ENCODE assay signal across 7 cellular contexts in the genomic region with DNA sequence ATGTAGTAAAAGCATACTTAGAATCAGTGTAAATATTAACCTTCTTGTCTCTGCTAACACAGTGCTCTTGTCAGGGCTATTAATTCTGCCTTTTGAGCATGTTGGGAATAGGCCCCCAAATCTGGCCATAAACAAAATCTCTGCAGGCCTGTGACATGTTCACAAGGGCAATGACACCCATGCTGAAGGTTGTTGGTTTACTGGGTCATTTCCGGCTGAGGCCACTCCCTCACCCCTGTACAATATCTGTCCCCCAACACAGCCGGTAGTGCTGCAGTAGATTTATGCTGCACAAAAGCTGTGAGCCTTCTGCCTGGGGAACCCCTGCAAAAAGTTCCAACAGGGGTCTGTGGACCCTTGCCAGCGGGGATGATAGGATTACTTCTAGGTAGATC. TPM values are rescaled to one million over a fixed set of nuclear protein-coding genes. Genes with fewer than 3 reads are reported as not detected.
A peak's percentile ranks its signal among the peaks of the same experiment; 100 is the strongest.
DNase-seq lines count a peak whose midpoint lies in the region; ATAC-seq and TF ChIP-seq lines count a peak whose summit lies in the region.
"Not testable (repeated sequence)": the region's sequence is repeated elsewhere in the genome, so short reads cannot be mapped to it uniquely, and the experiment has no call there.

No MANE protein-coding gene starts in this region.

- 74% methylated on average over 3 of the region's 3 CpGs for WGBS in esophagus muscularis mucosa

- H3K4me3 Mint-ChIP-seq in neural crest cell, type B pancreatic cell: not testable (repeated sequence)

- not testable (repeated sequence) for TF ChIP-seq POLR2A in esophagus muscularis mucosa (IDR thresholded peaks at IDR 0.05; ENCODE audit: low read depth)

- not testable (repeated sequence) for H3K27me3 Mint-ChIP-seq in neural crest cell (ENCODE audit: low read depth)
- peaks cover 21% of the 10 kb centered on the region for H3K27me3 Mint-ChIP-seq in type B pancreatic cell

- H3F3A ChIP-seq in PC-3 (ENCODE audit: low read length, unreplicated experiment), result not testable (repeated sequence)

- not testable (repeated sequence) for BruUV-seq in PC-3 (replicated peaks; lab: Mats Ljungman, UMichigan)

- not testable (repeated sequence) for H3K9ac ChIP-seq in PC-3 (ENCODE audit: low read length)

- not testable (repeated sequence) for TF ChIP-seq EP300 in esophagus muscularis mucosa (IDR thresholded peaks at IDR 0.05)

- intact Hi-C loops in PC-3 (cut with micrococcal nuclease); esophagus muscularis mucosa (cut with DNase I); left colon (cut with DNase I, micrococcal nuclease); mucosa of descending colon (cut with DNase I, micrococcal nuclease): not testable (repeated sequence)

- H2AFZ ChIP-seq in PC-3 (ENCODE audit: low read length), result peak overlapping the region; percentile 53; the same call in 1 of the 2 replicates

- H3K4me1 Mint-ChIP-seq in neural crest cell; type B pancreatic cell (ENCODE audit: unreplicated experiment): not testable (repeated sequence)

- TF ChIP-seq CTCF in PC-3 (conservative IDR thresholded peaks at IDR 0.05; ENCODE audit: low read depth, low read length); VCaP (conservative IDR thresholded peaks at IDR 0.05); esophagus muscularis mucosa (IDR thresholded peaks at IDR 0.05); mucosa of descending colon (IDR thresholded peaks at IDR 0.05); neural crest cell (conservative IDR thresholded peaks at IDR 0.05); type B pancreatic cell (conservative IDR thresholded peaks at IDR 0.05): not testable (repeated sequence)

- peak overlapping the region; percentile 9 for H3K27ac Mint-ChIP-seq in neural crest cell (ENCODE audit: unreplicated experiment)
- H3K27ac Mint-ChIP-seq in type B pancreatic cell, result peak overlapping the region; percentile 76

- H3K36me3 Mint-ChIP-seq in neural crest cell (ENCODE audit: low read depth); type B pancreatic cell: not testable (repeated sequence)

- not testable (repeated sequence) for ATAC-seq in PC-3
- ATAC-seq in left colon (peak; percentile 61), mucosa of descending colon (peak; percentile 40)

- H3K79me2 ChIP-seq in PC-3 (ENCODE audit: low read length), result not testable (repeated sequence)

- H3K4me2 ChIP-seq in PC-3 (ENCODE audit: low read length), result not testable (repeated sequence)

- DNase-seq in PC-3; left colon; mucosa of descending colon; neural crest cell (ENCODE audit: low read depth, low spot score); type B pancreatic cell (ENCODE audit: extremely low spot score, unreplicated experiment): not testable (repeated sequence)
- peak; percentile 74 for DNase-seq in esophagus muscularis mucosa (ENCODE audit: extremely low spot score)

- H3K9me3 Mint-ChIP-seq in neural crest cell, type B pancreatic cell: not testable (repeated sequence)

- not testable (repeated sequence) for H3K9me3 ChIP-seq in PC-3 (ENCODE audit: low read length); esophagus muscularis mucosa; mucosa of descending colon

- not testable (repeated sequence) for H3K4me3 ChIP-seq in PC-3 (ENCODE audit: low read length); esophagus muscularis mucosa; mucosa of descending colon

- not testable (repeated sequence) for H3K36me3 ChIP-seq in PC-3 (ENCODE audit: low read depth, low read length); esophagus muscularis mucosa; mucosa of descending colon (ENCODE audit: low read depth)

- H3K9me2 ChIP-seq in PC-3 (replicated peaks; ENCODE audit: low read length), result not testable (repeated sequence)

- H3K4me1 ChIP-seq in PC-3 (ENCODE audit: insufficient read depth, low read length); esophagus muscularis mucosa; mucosa of descending colon (ENCODE audit: low read depth): not testable (repeated sequence)

- POLR2A ChIA-PET in PC-3 (lab: Charles Lee; ENCODE audit: unreplicated experiment), result not testable (repeated sequence)

- not testable (repeated sequence) for H3K27ac ChIP-seq in PC-3 (ENCODE audit: low read length); esophagus muscularis mucosa (replicated peaks in 1 of 4)
- peak overlapping the region; percentile 17; the same call in 1 of the 2 replicates for H3K27ac ChIP-seq in VCaP

- CTCF ChIA-PET in PC-3 (lab: Charles Lee), result not testable (repeated sequence)

- H3K27me3 ChIP-seq in PC-3 (ENCODE audit: low read length); esophagus muscularis mucosa: not testable (repeated sequence)

- H4K20me1 ChIP-seq in PC-3 (ENCODE audit: low read length), result not testable (repeated sequence)

RNA-seq across cellular contexts. Expression of a gene that starts 12.3 kb away (rescaled TPM):
- 8.5 and 9.7 TPM in 2 replicates for total RNA-seq in PC-3 (2014; rRNA removed)
- total RNA-seq in esophagus muscularis mucosa, result 1 to 10 TPM; 2.9 to 5.6 (median 5.2) TPM
- total RNA-seq in left colon, result 1 to 10 TPM; 1.5 to 1.6 TPM
- total RNA-seq in mucosa of descending colon, result 1 to 10 TPM; 1.5 to 3.7 (median 1.9) TPM
- 11.2 and 12.1 TPM in 2 replicates for total RNA-seq in neural crest cell
- 2.4 and 9.2 TPM in 2 replicates for total RNA-seq in type B pancreatic cell (ENCODE audit: low replicate concordance)

RNA-seq across cellular contexts. Expression of a gene that starts 19.5 kb away (rescaled TPM):
- total RNA-seq in PC-3 (2014; rRNA removed), result 1.2 and 1.3 TPM in 2 replicates
- 1 to 10 TPM; 1.9 to 2.8 (median 2.2) TPM for total RNA-seq in esophagus muscularis mucosa
- total RNA-seq in left colon, result 1 to 10 TPM; 3.4 TPM
- 1 to 10 TPM; 2.4 to 5.8 (median 4.3) TPM for total RNA-seq in mucosa of descending colon
- 8.2 and 8.4 TPM in 2 replicates for total RNA-seq in neural crest cell
- 3.5 and 6.7 TPM in 2 replicates for total RNA-seq in type B pancreatic cell (ENCODE audit: low replicate concordance)
